Comparison of ENCODE assay signal across 12 cellular contexts in the genomic region with DNA sequence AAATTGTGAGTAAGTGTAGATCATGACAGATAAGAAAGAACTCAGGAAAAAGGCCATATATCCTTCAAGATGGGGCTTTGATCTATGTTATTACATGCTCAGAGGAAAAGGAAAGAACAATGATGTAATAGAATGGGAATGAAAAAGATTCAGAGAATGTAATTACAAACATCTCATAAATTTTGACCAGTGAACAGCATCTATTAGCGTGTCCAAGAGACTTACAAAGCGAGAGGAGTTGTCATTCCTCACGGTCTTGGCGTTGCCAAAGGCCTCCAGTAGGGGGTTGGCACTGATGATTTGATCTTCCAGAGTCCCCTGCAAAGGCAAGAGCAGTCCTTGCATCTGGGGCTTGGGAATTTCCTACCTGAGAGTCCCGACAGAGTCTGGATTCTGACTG. TPM values are rescaled to one million over a fixed set of nuclear protein-coding genes. Genes with fewer than 3 reads are reported as not detected.
DNase-seq lines count a peak whose midpoint lies in the region; ATAC-seq, FAIRE-seq and TF ChIP-seq lines count a peak whose summit lies in the region.
"Not testable (repeated sequence)": the region's sequence is repeated elsewhere in the genome, so short reads cannot be mapped to it uniquely, and the experiment has no call there.
"Had no signal": no experiment of that assay in that cellular context is flagged by ENCODE, and none has a peak within 500 bp of the region (broad histone marks: within the 10 kb centered on the region; RNA-seq: fewer than 3 reads in every experiment).

No MANE protein-coding gene starts in this region.

- H2BK20ac ChIP-seq in H9 (ENCODE audit: low read depth, low read length, poor library complexity, severe bottlenecking): not testable (repeated sequence)

- H4K20me1 ChIP-seq in H9 (ENCODE audit: control insufficient read depth, insufficient read depth, insufficient read length); keratinocyte (ENCODE audit: control insufficient read depth, extremely low read depth, insufficient read depth, low read length): not testable (repeated sequence)

- not testable (repeated sequence) for H3K9ac ChIP-seq in H9 (ENCODE audit: extremely low read depth, insufficient read length, low read length); endodermal cell (ENCODE audit: extremely low read depth, low read length, poor library complexity, severe bottlenecking); keratinocyte (ENCODE audit: control insufficient read depth, extremely low read depth, insufficient read depth, low read length)

- peak; percentile 80 for FAIRE-seq in keratinocyte (lab: Jason Lieb, UNC)

- not testable (repeated sequence) for H3K18ac ChIP-seq in H9 (ENCODE audit: insufficient read length, low read depth, low read length)

- not testable (repeated sequence) for H2AK5ac ChIP-seq in H9 (ENCODE audit: insufficient read length, low read length)

- H3K4ac ChIP-seq in H9 (ENCODE audit: low read depth, low read length): not testable (repeated sequence)

- H3K4me3 Mint-ChIP-seq in H9, endodermal cell: not testable (repeated sequence)

- H3K4me2 ChIP-seq in H9 (ENCODE audit: insufficient read depth, insufficient read length, low read length); keratinocyte (ENCODE audit: control insufficient read depth, extremely low read depth, insufficient read depth, low read depth, low read length): not testable (repeated sequence)

- H3K4me3 ChIP-seq in endodermal cell (ENCODE audit: low read length); keratinocyte (ENCODE audit: control insufficient read depth in 2 of 3, extremely low read depth in 1 of 3, insufficient read depth in 2 of 3, low read depth in 1 of 3, low read length in 3 of 3): not testable (repeated sequence)

- WGBS in H9 (ENCODE audit: extremely low coverage, insufficient read length, low lambda C conversion rate): no CpG with 5 or more reads among the region's 5 CpGs
- WGBS in endodermal cell (ENCODE audit: insufficient coverage in 1 of 2, insufficient read length in 1 of 2), 2 experiments: 68 to 75% methylated on average over 1 to 5 of the region's 5 CpGs

- H3K27me3 ChIP-seq in H9 (ENCODE audit: insufficient read depth, low read length); endodermal cell (ENCODE audit: control insufficient read depth, insufficient read depth, low read length, poor library complexity, severe bottlenecking); keratinocyte (ENCODE audit: control insufficient read depth, extremely low read depth, insufficient read depth, low read length): not testable (repeated sequence)

- not testable (repeated sequence) for H2AFZ ChIP-seq in H9 (ENCODE audit: low read length); keratinocyte (ENCODE audit: control insufficient read depth, low read length)

- not testable (repeated sequence) for H3K9me3 ChIP-seq in H9 (ENCODE audit: control insufficient read depth, low read depth, low read length); keratinocyte (ENCODE audit: control insufficient read depth, low read depth, low read length)
- peaks cover 31% of the 10 kb centered on the region for H3K9me3 ChIP-seq in endodermal cell (ENCODE audit: control insufficient read depth, low read length)

- H2BK12ac ChIP-seq in H9 (ENCODE audit: insufficient read length, low read depth, low read length): not testable (repeated sequence)

- not testable (repeated sequence) for H3K27me3 Mint-ChIP-seq in H9 (ENCODE audit: low read depth); endodermal cell (ENCODE audit: insufficient read depth)

- not testable (repeated sequence) for H3K36me3 ChIP-seq in endodermal cell (ENCODE audit: control insufficient read depth, insufficient read depth, low read length); keratinocyte (ENCODE audit: control insufficient read depth in 2 of 2, extremely low read depth in 1 of 2, insufficient read depth in 2 of 2, low read length in 2 of 2)

- not testable (repeated sequence) for H3K79me2 ChIP-seq in H9 (ENCODE audit: insufficient read depth, low read length); keratinocyte (ENCODE audit: control insufficient read depth, insufficient read depth, low read length)

- TF ChIP-seq CTCF in H9 (conservative IDR thresholded peaks at IDR 0.05): peak; percentile 52
- TF ChIP-seq CTCF in endodermal cell (conservative IDR thresholded peaks at IDR 0.05): peak; percentile 55
- TF ChIP-seq CTCF in keratinocyte (optimal IDR thresholded peaks at IDR 0.05 in 1 of 3, IDR thresholded peaks at IDR 0.05 in 1 of 3, conservative IDR thresholded peaks at IDR 0.05 in 1 of 3; ENCODE audit: extremely low read depth in 1 of 3, insufficient read depth in 2 of 3, low read length in 3 of 3): peak in 1 of 3 experiments; percentile 9

- not testable (repeated sequence) for H3K56ac ChIP-seq in H9 (ENCODE audit: insufficient read length, low read depth, low read length)

- not testable (repeated sequence) for H4K5ac ChIP-seq in H9 (ENCODE audit: insufficient read length, low read depth, low read length)

- H3K4me1 ChIP-seq in H9 (ENCODE audit: insufficient read depth, low read length); endodermal cell (ENCODE audit: control insufficient read depth, insufficient read depth, low read length); keratinocyte (ENCODE audit: control insufficient read depth, extremely low read depth, insufficient read depth, low read length): not testable (repeated sequence)

- H3K36me3 Mint-ChIP-seq in H9 (ENCODE audit: insufficient read depth in 1 of 3, low read depth in 3 of 3): peaks cover 11 to 24% (median 20%) of the 10 kb centered on the region in 3 experiments
- not testable (repeated sequence) for H3K36me3 Mint-ChIP-seq in endodermal cell (ENCODE audit: low read depth)

- not testable (repeated sequence) for H2BK120ac ChIP-seq in H9 (ENCODE audit: low read depth, low read length, poor library complexity, severe bottlenecking)

- peaks cover 18 to 33% of the 10 kb centered on the region in 2 experiments for H3K9me3 Mint-ChIP-seq in H9
- peaks cover 38% of the 10 kb centered on the region for H3K9me3 Mint-ChIP-seq in endodermal cell

- H3K23ac ChIP-seq in H9 (ENCODE audit: insufficient read length, low read depth, low read length): not testable (repeated sequence)

- not testable (repeated sequence) for H3K14ac ChIP-seq in H9 (ENCODE audit: insufficient read depth, low read length)

- not testable (repeated sequence) for H3K9me1 ChIP-seq in keratinocyte (ENCODE audit: control insufficient read depth, extremely low read depth, insufficient read depth, low read length)

- H4K91ac ChIP-seq in H9 (ENCODE audit: insufficient read length, low read depth, low read length): not testable (repeated sequence)

- DNase-seq in EH (ENCODE audit: low read depth) (peak; percentile 84), LoVo (ENCODE audit: low spot score) (peak; percentile 8), myocyte (ENCODE audit: low read depth) (peak; percentile 37)
- DNase-seq in H9; endodermal cell; keratinocyte (ENCODE audit: low read depth, low spot score): not testable (repeated sequence)

- not testable (repeated sequence) for H3K79me1 ChIP-seq in H9 (ENCODE audit: insufficient read depth, low read depth, low read length, poor library complexity, severe bottlenecking)

- not testable (repeated sequence) for H3T11ph ChIP-seq in H9 (ENCODE audit: low read length)

- H3K27ac ChIP-seq in H9 (ENCODE audit: insufficient read length, low read depth, low read length); endodermal cell (ENCODE audit: low read depth, low read length); keratinocyte (ENCODE audit: control insufficient read depth, insufficient read depth, low read length): not testable (repeated sequence)

- H3K27ac Mint-ChIP-seq in H9, endodermal cell: not testable (repeated sequence)

- H4K8ac ChIP-seq in H9 (replicated peaks; ENCODE audit: insufficient read length, low read depth, low read length): not testable (repeated sequence)

- H3K23me2 ChIP-seq in H9 (ENCODE audit: insufficient read length, low read depth, low read length, poor library complexity, severe bottlenecking): not testable (repeated sequence)

- dilution Hi-C loops in keratinocyte (cut with MboI; ENCODE audit: extremely low pct_ligation_motif_present, low sequenced_read_pairs): not testable (repeated sequence)

- not testable (repeated sequence) for H2BK15ac ChIP-seq in H9 (ENCODE audit: low read depth, low read length)

- H3K4me1 Mint-ChIP-seq in H9: peaks cover 13 to 15% of the 10 kb centered on the region in 2 experiments
- H3K4me1 Mint-ChIP-seq in endodermal cell: not testable (repeated sequence)

- H2BK5ac ChIP-seq in H9 (ENCODE audit: insufficient read length, low read length): not testable (repeated sequence)

- peak; percentile 33; the same call in 1 of the 3 replicates for ATAC-seq in SK-N-SH treated with all-trans-retinoic acid at 6 μM for 48 hours

RNA-seq across cellular contexts. Expression of gene MYH2, which starts 6.0 kb away (rescaled TPM):
- 0.68 and 0.90 TPM in 2 replicates for total RNA-seq in H9 (2021)
- under 1 TPM in 1 of 2 donors, not detected in 1; 0.99 TPM for total RNA-seq in endodermal cell
- not detected for polyA plus RNA-seq in endodermal cell (2013, experiment 1 of 2)
- 0.17 TPM for polyA plus RNA-seq in endodermal cell (2013, experiment 2 of 2)
- not detected in 3 replicates for polyA plus RNA-seq in keratinocyte
- polyA plus RNA-seq in keratinocyte (2011; ENCODE audit: low read depth): not detected
- not detected in 2 replicates for polyA plus RNA-seq in keratinocyte (2011; cell fraction: cytosol; rRNA removed)
- polyA plus RNA-seq in keratinocyte (2011; cell fraction: nucleus; rRNA removed): not detected in 2 replicates
- polyA plus RNA-seq in keratinocyte (2012; ENCODE audit: low replicate concordance): not detected in 2 replicates
- polyA minus RNA-seq in keratinocyte: not detected in 3 replicates
- not detected for polyA minus RNA-seq in keratinocyte (2011; cell fraction: cytosol; rRNA and poly(A)+ RNA removed)
- polyA minus RNA-seq in keratinocyte (2011; cell fraction: nucleus; rRNA and poly(A)+ RNA removed): not detected in 2 replicates
- total RNA-seq in myocyte: 17.2 and 32.5 TPM in 2 replicates
- 25.9 TPM for polyA plus RNA-seq in myocyte (2012)
- total RNA-seq: MCF 10A, NCI-H460, SK-MEL-5, T-cell had no signal
- polyA plus RNA-seq: CD14-positive monocyte had no signal

RNA-seq across cellular contexts. Expression of gene MYH1, which starts 25.1 kb away (rescaled TPM):
- total RNA-seq in H9 (2021) (not detected in 2 replicates), endodermal cell (not detected), myocyte (0.36 and 1.8 TPM in 2 replicates)
- not detected for polyA plus RNA-seq in endodermal cell (2013, experiment 1 of 2)
- polyA plus RNA-seq in endodermal cell (2013, experiment 2 of 2): not detected
- polyA plus RNA-seq in keratinocyte: not detected in 3 replicates
- not detected for polyA plus RNA-seq in keratinocyte (2011; ENCODE audit: low read depth)
- not detected in 2 replicates for polyA plus RNA-seq in keratinocyte (2011; cell fraction: cytosol; rRNA removed)
- polyA plus RNA-seq in keratinocyte (2011; cell fraction: nucleus; rRNA removed): not detected in 2 replicates
- polyA plus RNA-seq in keratinocyte (2012; ENCODE audit: low replicate concordance): not detected in 2 replicates
- not detected in 3 replicates for polyA minus RNA-seq in keratinocyte
- polyA minus RNA-seq in keratinocyte (2011; cell fraction: cytosol; rRNA and poly(A)+ RNA removed): not detected
- polyA minus RNA-seq in keratinocyte (2011; cell fraction: nucleus; rRNA and poly(A)+ RNA removed): not detected in 2 replicates
- 2.3 TPM for polyA plus RNA-seq in myocyte (2012)
- total RNA-seq: MCF 10A, NCI-H460, SK-MEL-5, T-cell had no signal
- polyA plus RNA-seq: CD14-positive monocyte had no signal
